Comparison of ENCODE assay signal across 12 cellular contexts in genomic region chr10:131310054-131310903, GRCh38. TPM values are rescaled to one million over a fixed set of nuclear protein-coding genes. Genes with fewer than 3 reads are reported as not detected.
A peak's percentile ranks its signal among the peaks of the same experiment; 100 is the strongest.
DNase-seq lines count a peak whose midpoint lies in the region; ATAC-seq, FAIRE-seq and TF ChIP-seq lines count a peak whose summit lies in the region.
"Had no signal": no experiment of that assay in that cellular context is flagged by ENCODE, and none has a peak within 500 bp of the region (broad histone marks: within the 10 kb centered on the region; RNA-seq: fewer than 3 reads in every experiment).

No MANE protein-coding gene starts in this region.

- DNase-seq in HepG2 (ENCODE audit: low spot score) (no peak), RWPE2 (ENCODE audit: low spot score) (no peak), HuH-7 (ENCODE audit: low spot score) (no peak)
- DNase-seq: colonic mucosa, NCI-H187 treated with DMSO at 0.1 percent for 48 hours had no signal

- H3K9me3 ChIP-seq in liver (ENCODE audit: control insufficient read depth in 4 of 4, low read length in 3 of 4) (no peaks in the 10 kb centered on the region), HepG2 (ENCODE audit: low read length) (no peaks in the 10 kb centered on the region), RWPE2 (ENCODE audit: severe bottlenecking) (no peaks in the 10 kb centered on the region)
- H3K9me3 ChIP-seq: colonic mucosa had no signal

- H3K4me2 ChIP-seq in HepG2 (ENCODE audit: low read depth, low read length) = no peak overlapping the region

- TF ChIP-seq RAD21 in liver (IDR thresholded peaks at IDR 0.05) = no peak
- no peak for TF ChIP-seq RAD21 in HepG2 (CRISPR knock-in tag; IDR thresholded peaks at IDR 0.05)

- no peak for TF ChIP-seq POLR2A in HepG2 (IDR thresholded peaks at IDR 0.05; ENCODE audit: insufficient read depth in 1 of 2, low read depth in 2 of 2, low read length in 2 of 2)

- H3K79me2 ChIP-seq in HepG2 (ENCODE audit: insufficient read depth, low read length) = no peaks in the 10 kb centered on the region

- no peak for FAIRE-seq in HepG2 (lab: Jason Lieb, UNC)
- FAIRE-seq: TTC549 had no signal

- POLR2A ChIA-PET in HepG2 (lab: Yijun Ruan, JAX) = no interaction called here

- TF ChIP-seq EP300 in HepG2 (IDR thresholded peaks at IDR 0.05; ENCODE audit: low read depth in 2 of 2, low read length in 2 of 2) (no peak), HepG2 (CRISPR knock-in tag; IDR thresholded peaks at IDR 0.05; ENCODE audit: borderline replicate concordance) (no peak)

- H3K36me3 ChIP-seq in liver (ENCODE audit: control insufficient read depth in 4 of 4, insufficient read depth in 3 of 4, low read depth in 1 of 4, low read length in 3 of 4) = no peaks in the 10 kb centered on the region
- no peaks in the 10 kb centered on the region for H3K36me3 ChIP-seq in HepG2 (replicated peaks in 1 of 2; ENCODE audit: control insufficient read depth in 1 of 2, insufficient read depth in 2 of 2, low read length in 2 of 2)
- H3K36me3 ChIP-seq in RWPE2 (ENCODE audit: low read depth) = no peaks in the 10 kb centered on the region
- H3K36me3 ChIP-seq: colonic mucosa had no signal

- ATAC-seq in HepG2 = no peak
- no peak for ATAC-seq in RWPE2 (ENCODE audit: low read depth)
- no peak for ATAC-seq in GM18873 (IDR thresholded peaks at IDR 0.05; ENCODE audit: low FRiP score, unreplicated experiment)
- ATAC-seq in HG03039 (IDR thresholded peaks at IDR 0.05; ENCODE audit: unreplicated experiment) = no peak
- ATAC-seq in GM18870 (IDR thresholded peaks at IDR 0.05; ENCODE audit: unreplicated experiment) = no peak

- WGBS in liver = 11% methylated on average over 13 of the region's 13 CpGs
- WGBS in HepG2 (ENCODE audit: low lambda C conversion rate) = 37% methylated on average over 13 of the region's 13 CpGs

- BruUV-seq in HepG2 (replicated peaks; lab: Mats Ljungman, UMichigan) = no TSS peak

- CTCF ChIA-PET in HepG2 (lab: Yijun Ruan, JAX; ENCODE audit: low intra/inter-chr PET ratio, low total read pairs) = no interaction called here

- intact Hi-C loops in HepG2 (cut with micrococcal nuclease; ENCODE audit: unreplicated experiment) = no loop called here

- H3K4me1 ChIP-seq in liver (ENCODE audit: control insufficient read depth in 4 of 4, insufficient read depth in 4 of 4, low read length in 3 of 4) = peaks cover 0 to 22% (median 9%) of the 10 kb centered on the region in 4 donors
- H3K4me1 ChIP-seq in HepG2 (ENCODE audit: insufficient read depth, low read length) = no peaks in the 10 kb centered on the region
- H3K4me1 ChIP-seq in RWPE2 (ENCODE audit: insufficient read depth, poor library complexity, severe bottlenecking) = no peaks in the 10 kb centered on the region
- H3K4me1 ChIP-seq: colonic mucosa had no signal

- no peak overlapping the region for H3K9ac ChIP-seq in liver (ENCODE audit: low read depth in 1 of 2, low read length in 2 of 2)
- H3K9ac ChIP-seq in HepG2 (ENCODE audit: insufficient read depth, low read depth, low read length) = no peak overlapping the region

- in situ Hi-C loops in HepG2 (cut with HindIII; ENCODE audit: extremely low pct_ligation_motif_present, low pct_unique_long_range_greater_than_20kb) = no loop called here

- H2AFZ ChIP-seq in HepG2 (ENCODE audit: low read length) = no peak overlapping the region

- TF ChIP-seq CTCF in liver (IDR thresholded peaks at IDR 0.05; ENCODE audit: low read depth, low read length, missing input control) (peak; percentile 11), HepG2 (CRISPR knock-in tag; IDR thresholded peaks at IDR 0.05) (no peak), RWPE2 (IDR thresholded peaks at IDR 0.05; ENCODE audit: poor library complexity, severe bottlenecking) (peak; percentile 30)

- no peak overlapping the region for H3K4me3 ChIP-seq in liver (ENCODE audit: low read depth in 1 of 3, low read length in 3 of 3)
- no peak overlapping the region for H3K4me3 ChIP-seq in HepG2 (replicated peaks in 1 of 3; ENCODE audit: insufficient read depth in 1 of 3, low read depth in 2 of 3, low read length in 3 of 3)
- no peak overlapping the region for H3K4me3 ChIP-seq in RWPE2 (ENCODE audit: severe bottlenecking)
- H3K4me3 ChIP-seq in iPS-11a (ENCODE audit: low read depth, low read length) = peak overlapping the region; percentile 41
- H3K4me3 ChIP-seq: colonic mucosa had no signal

- peaks cover 0 to 16% (median 8%) of the 10 kb centered on the region in 4 donors for H3K27me3 ChIP-seq in liver (ENCODE audit: control insufficient read depth in 4 of 4, insufficient read depth in 4 of 4, low read length in 3 of 4)
- H3K27me3 ChIP-seq in HepG2 (ENCODE audit: control insufficient read depth in 1 of 2, insufficient read depth in 2 of 2, low read length in 2 of 2) = peaks cover 1 to 6% of the 10 kb centered on the region in 2 experiments; a peak in 2 of 5 replicates
- H3K27me3 ChIP-seq in RWPE2 (ENCODE audit: insufficient read depth, poor library complexity, severe bottlenecking) = peaks cover 26% of the 10 kb centered on the region

- H3K27ac ChIP-seq in liver (ENCODE audit: low read depth in 1 of 2, low read length in 2 of 2) (no peak overlapping the region), HepG2 (ENCODE audit: extremely low read length, insufficient read depth, low read length) (no peak overlapping the region), RWPE2 (ENCODE audit: poor library complexity, severe bottlenecking) (no peak overlapping the region)
- H3K27ac ChIP-seq: colonic mucosa had no signal

- no peaks in the 10 kb centered on the region for H4K20me1 ChIP-seq in HepG2 (ENCODE audit: insufficient read depth, low read length)

TF ChIP-seq in HepG2, 621 proteins besides CTCF, POLR2A, EP300 and RAD21:
- TF ChIP-seq ATF5 (CRISPR knock-in tag; IDR thresholded peaks at IDR 0.05; ENCODE audit: low read depth) (no peak), SNRNP70 (IDR thresholded peaks at IDR 0.05; ENCODE audit: low read depth, low read length) (no peak), FIP1L1 (IDR thresholded peaks at IDR 0.05; ENCODE audit: borderline replicate concordance, insufficient read depth, low read depth, low read length) (no peak), ZNF282 (IDR thresholded peaks at IDR 0.05; ENCODE audit: partially characterized antibody) (no peak)

RNA-seq across cellular contexts. Expression of gene TCERG1L, which starts 1.2 kb away (rescaled TPM):
- total RNA-seq in liver (not detected), HepG2 (2016; rRNA removed; fragmentation: Illumina TruSeq; extraction: Trizol) (not detected in 2 replicates)
- polyA plus RNA-seq in liver (not detected), HepG2 (2011; rRNA removed) (not detected in 2 replicates)
- not detected in 2 replicates for total RNA-seq in HepG2 (2016; cell fraction: cytosol; rRNA removed; fragmentation: Illumina TruSeq; extraction: Trizol; ENCODE audit: low read depth)
- total RNA-seq in HepG2 (2016; cell fraction: insoluble cytoplasmic fraction; rRNA removed; fragmentation: Illumina TruSeq; extraction: Trizol) = not detected in 2 replicates
- total RNA-seq in HepG2 (2016; cell fraction: membrane; rRNA removed; fragmentation: Illumina TruSeq; extraction: Trizol) = not detected in 2 replicates
- total RNA-seq in HepG2 (2016; cell fraction: nucleus; rRNA removed; fragmentation: Illumina TruSeq; extraction: Trizol) = not detected in 2 replicates
- 0.01 TPM in 1 of 2 replicates, not detected in the other for polyA plus RNA-seq in HepG2 (2011; cell fraction: cytosol; rRNA removed)
- polyA plus RNA-seq in HepG2 (2011; cell fraction: nucleus; rRNA removed) = not detected in 2 replicates
- not detected in 2 replicates for polyA plus RNA-seq in HepG2 (2012)
- polyA plus RNA-seq in HepG2 (2016; cell fraction: cytosol; fragmentation: Illumina TruSeq; extraction: Trizol; ENCODE audit: low read depth) = not detected in 2 replicates
- polyA plus RNA-seq in HepG2 (2016; cell fraction: insoluble cytoplasmic fraction; fragmentation: Illumina TruSeq; extraction: Trizol; ENCODE audit: low read depth) = not detected in 2 replicates
- not detected in 2 replicates for polyA plus RNA-seq in HepG2 (2016; cell fraction: membrane; fragmentation: Illumina TruSeq; extraction: Trizol; ENCODE audit: low read depth)
- polyA plus RNA-seq in HepG2 (2016; cell fraction: nucleus; fragmentation: Illumina TruSeq; extraction: Trizol; ENCODE audit: insufficient read depth, low read depth) = not detected in 2 replicates
- not detected in 2 replicates for polyA minus RNA-seq in HepG2 (2011; rRNA and poly(A)+ RNA removed; ENCODE audit: low replicate concordance)
- polyA minus RNA-seq in HepG2 (2011; cell fraction: cytosol; rRNA and poly(A)+ RNA removed) = not detected in 2 replicates
- not detected in 2 replicates for polyA minus RNA-seq in HepG2 (2011; cell fraction: nucleus; rRNA and poly(A)+ RNA removed)
- total RNA-seq: colonic mucosa, lung microvascular endothelial cell had no signal
